ENCODE assay signal across 31 cellular contexts in genomic region chr10:86202226-86202625, GRCh38.
"Had no signal": no experiment of that assay in that cellular context is flagged by ENCODE, and none has a peak within 500 bp of the region (broad histone marks: within the 10 kb centered on the region; RNA-seq: fewer than 3 reads in every experiment).

No MANE protein-coding gene starts in this region.

- H3K27ac ChIP-seq: adrenal gland, body of pancreas, brain microvascular endothelial cell, breast epithelium, VCaP had no signal

- H3K4me3 ChIP-seq: adrenal gland, body of pancreas, breast epithelium had no signal

- H3K9me3 Mint-ChIP-seq: activated B cell treated with CpG ODN at 0.5 μM for 24 hours; activated CD4-positive, alpha-beta memory T cell treated with anti-CD3 and anti-CD28 coated beads for 36 hours; activated CD4-positive, alpha-beta T cell treated with anti-CD3 and anti-CD28 coated beads, Interleukin-2, amount 10 ng/mL, durations not matched to agents 24 days and 14 days; activated CD8-positive, alpha-beta T cell treated with anti-CD3 and anti-CD28 coated beads for 36 hours; activated naive CD4-positive, alpha-beta T cell treated with anti-CD3 and anti-CD28 coated beads for 36 hours; activated naive CD4-positive, alpha-beta T cell treated with anti-CD3 and anti-CD28 coated beads, Interleukin-2, amount 50 U/mL, for 72 hours; activated naive CD8-positive, alpha-beta T cell treated with anti-CD3 and anti-CD28 coated beads for 36 hours; activated T-cell treated with anti-CD3 and anti-CD28 coated beads, Interleukin-2, amount 50 U/mL, for 4 hours; activated T-helper 1 cell treated with anti-CD3 and anti-CD28 coated beads, Interleukin-12 subunit alpha, Interleukin-12 subunit beta, Interleukin-2, Interleukin-4 antibody, amounts not matched to agents 30 ng/mL and 10 ng/mL and 1 ng/mL, durations not matched to agents 14 hours and 24 hours and 36 hours; activated T-helper 17 cell treated with anti-CD3 and anti-CD28 coated beads, Interleukin-2, amount 50 U/mL, for 72 hours; T-cell had no signal

- H3K4me1 ChIP-seq: adrenal gland, body of pancreas, breast epithelium had no signal

- H3K27ac Mint-ChIP-seq: activated B cell treated with CpG ODN at 0.5 μM for 24 hours; activated CD4-positive, alpha-beta memory T cell treated with anti-CD3 and anti-CD28 coated beads for 36 hours; activated CD4-positive, alpha-beta T cell treated with anti-CD3 and anti-CD28 coated beads, Interleukin-2, amount 10 ng/mL, durations not matched to agents 24 days and 14 days; activated CD8-positive, alpha-beta T cell treated with anti-CD3 and anti-CD28 coated beads for 36 hours; activated naive CD4-positive, alpha-beta T cell treated with anti-CD3 and anti-CD28 coated beads for 36 hours; activated naive CD4-positive, alpha-beta T cell treated with anti-CD3 and anti-CD28 coated beads, Interleukin-2, amount 50 U/mL, for 72 hours; activated naive CD8-positive, alpha-beta T cell treated with anti-CD3 and anti-CD28 coated beads for 36 hours; activated T-cell treated with anti-CD3 and anti-CD28 coated beads, Interleukin-2, amount 50 U/mL, for 72 hours; activated T-helper 1 cell treated with anti-CD3 and anti-CD28 coated beads, Interleukin-12 subunit alpha, Interleukin-12 subunit beta, Interleukin-2, Interleukin-4 antibody, amounts not matched to agents 30 ng/mL and 10 ng/mL and 1 ng/mL, durations not matched to agents 14 hours and 24 hours and 36 hours; activated T-helper 17 cell treated with anti-CD3 and anti-CD28 coated beads, Interleukin-2, amount 50 U/mL, for 72 hours; T-cell; T-helper 17 cell had no signal

- H3K4me3 Mint-ChIP-seq: activated B cell treated with CpG ODN at 0.5 μM for 24 hours; activated CD4-positive, alpha-beta memory T cell treated with anti-CD3 and anti-CD28 coated beads for 36 hours; activated CD4-positive, alpha-beta T cell treated with anti-CD3 and anti-CD28 coated beads, Interleukin-2, amount 10 ng/mL, durations not matched to agents 24 days and 14 days; activated CD8-positive, alpha-beta T cell treated with anti-CD3 and anti-CD28 coated beads for 36 hours; activated naive CD4-positive, alpha-beta T cell treated with anti-CD3 and anti-CD28 coated beads for 36 hours; activated naive CD8-positive, alpha-beta T cell treated with anti-CD3 and anti-CD28 coated beads for 36 hours; activated T-cell treated with anti-CD3 and anti-CD28 coated beads, Interleukin-2, amount 50 U/mL, for 4 hours; activated T-cell treated with anti-CD3 and anti-CD28 coated beads, Interleukin-2, amount 50 U/mL, for 72 hours; activated T-helper 1 cell treated with anti-CD3 and anti-CD28 coated beads, Interleukin-12 subunit alpha, Interleukin-12 subunit beta, Interleukin-2, Interleukin-4 antibody, amounts not matched to agents 30 ng/mL and 10 ng/mL and 1 ng/mL, durations not matched to agents 14 hours and 24 hours and 36 hours; activated T-helper 17 cell treated with anti-CD3 and anti-CD28 coated beads, Interleukin-2, amount 50 U/mL, for 72 hours; T-cell; T-helper 17 cell had no signal

- H3K36me3 ChIP-seq: adrenal gland, brain microvascular endothelial cell, breast epithelium had no signal

- H3K9me3 ChIP-seq: adrenal gland, body of pancreas, breast epithelium had no signal

- H3K4me1 Mint-ChIP-seq: activated B cell treated with CpG ODN at 0.5 μM for 24 hours; activated CD4-positive, alpha-beta T cell treated with anti-CD3 and anti-CD28 coated beads, Interleukin-2, amount 10 ng/mL, durations not matched to agents 24 days and 14 days; activated naive CD8-positive, alpha-beta T cell treated with anti-CD3 and anti-CD28 coated beads for 36 hours; activated T-helper 17 cell treated with anti-CD3 and anti-CD28 coated beads, Interleukin-2, amount 50 U/mL, for 72 hours; T-cell; T-helper 17 cell had no signal

- ATAC-seq: activated CD8-positive, alpha-beta T cell treated with anti-CD3 and anti-CD28 coated beads for 36 hours; activated naive CD4-positive, alpha-beta T cell treated with anti-CD3 and anti-CD28 coated beads, Interleukin-2, amount 50 U/mL, for 72 hours; activated T-cell treated with anti-CD3 and anti-CD28 coated beads, Interleukin-2, amount 50 U/mL, for 4 hours; activated T-cell treated with anti-CD3 and anti-CD28 coated beads, Interleukin-2, amount 50 U/mL, for 72 hours; activated T-helper 17 cell treated with anti-CD3 and anti-CD28 coated beads, Interleukin-2, amount 50 U/mL, for 72 hours; body of pancreas; T-cell; T-helper 17 cell had no signal

- H3K36me3 Mint-ChIP-seq: activated CD4-positive, alpha-beta memory T cell treated with anti-CD3 and anti-CD28 coated beads for 36 hours; activated naive CD4-positive, alpha-beta T cell treated with anti-CD3 and anti-CD28 coated beads, Interleukin-2, amount 50 U/mL, for 72 hours; activated naive CD8-positive, alpha-beta T cell treated with anti-CD3 and anti-CD28 coated beads for 36 hours; T-cell had no signal

- H3K27me3 ChIP-seq: adrenal gland, body of pancreas, brain microvascular endothelial cell, breast epithelium had no signal

- DNase-seq: activated B cell treated with CpG ODN at 0.5 μM for 24 hours; activated CD4-positive, alpha-beta memory T cell treated with anti-CD3 and anti-CD28 coated beads for 36 hours; activated CD4-positive, alpha-beta T cell treated with anti-CD3 and anti-CD28 coated beads for 4 hours; activated CD4-positive, alpha-beta T cell treated with anti-CD3 and anti-CD28 coated beads, Interleukin-2, amount 10 ng/mL, durations not matched to agents 24 days and 14 days; activated CD4-positive, alpha-beta T cell treated with anti-CD3 and anti-CD28 coated beads, Interleukin-2, amount 50 U/mL, for 1 hour; activated CD4-positive, alpha-beta T cell treated with anti-CD3 and anti-CD28 coated beads, Interleukin-2, amount 50 U/mL, for 4 hours; activated CD4-positive, CD25-positive, alpha-beta regulatory T cell treated with anti-CD3 and anti-CD28 coated beads, Interleukin-2, amount 50 U/mL, for 72 hours; activated CD8-positive, alpha-beta memory T cell treated with anti-CD3 and anti-CD28 coated beads, Interleukin-2, amount 50 U/mL, for 4 hours; activated CD8-positive, alpha-beta T cell treated with anti-CD3 and anti-CD28 coated beads for 36 hours; activated gamma-delta T cell treated with Interleukin-2 at 50 U/mL for 16 hours; activated naive CD4-positive, alpha-beta T cell; activated naive CD4-positive, alpha-beta T cell treated with anti-CD3 and anti-CD28 coated beads for 36 hours; activated naive CD4-positive, alpha-beta T cell treated with anti-CD3 and anti-CD28 coated beads, Interleukin-2, amount 50 U/mL, for 16 hours; activated naive CD8-positive, alpha-beta T cell treated with anti-CD3 and anti-CD28 coated beads for 36 hours; activated T-cell treated with anti-CD3 and anti-CD28 coated beads for 4 hours; activated T-cell treated with anti-CD3 and anti-CD28 coated beads, Interleukin-2, amount 50 U/mL, for 1 hour; activated T-cell treated with anti-CD3 and anti-CD28 coated beads, Interleukin-2, amount 50 U/mL, for 4 hours; activated T-cell treated with anti-CD3 and anti-CD28 coated beads, Interleukin-2, amount 50 U/mL, for 72 hours; adrenal gland; amniotic stem cell; body of pancreas; brain microvascular endothelial cell; central memory CD4-positive, alpha-beta T cell; T-cell; T-helper 17 cell; T-helper 9 cell had no signal

- H3K27me3 Mint-ChIP-seq: activated CD8-positive, alpha-beta T cell treated with anti-CD3 and anti-CD28 coated beads for 36 hours had no signal
